Comparison of ENCODE assay signal across 16 cellular contexts in genomic region chr14:55066223-55066622, GRCh38.
"Had no signal": no experiment of that assay in that cellular context is flagged by ENCODE, and none has a peak within 500 bp of the region (broad histone marks: within the 10 kb centered on the region; RNA-seq: fewer than 3 reads in every experiment).

No MANE protein-coding gene starts in this region.

- H3K27ac Mint-ChIP-seq: activated CD8-positive, alpha-beta memory T cell treated with anti-CD3 and anti-CD28 coated beads, Interleukin-2, amount 10 ng/mL, durations not matched to agents 7 days and 5 days; nephron had no signal

- H3K27me3 Mint-ChIP-seq: activated CD8-positive, alpha-beta memory T cell treated with anti-CD3 and anti-CD28 coated beads, Interleukin-2, amount 10 ng/mL, durations not matched to agents 7 days and 5 days had no signal

- H3K9me3 ChIP-seq: body of pancreas, psoas muscle, suprapubic skin, upper lobe of right lung had no signal

- H3K4me3 Mint-ChIP-seq: activated CD8-positive, alpha-beta memory T cell treated with anti-CD3 and anti-CD28 coated beads, Interleukin-2, amount 10 ng/mL, durations not matched to agents 7 days and 5 days; nephron had no signal

- H3K9me3 Mint-ChIP-seq: nephron had no signal

- ATAC-seq: activated CD8-positive, alpha-beta memory T cell treated with anti-CD3 and anti-CD28 coated beads, Interleukin-2, amount 10 ng/mL, durations not matched to agents 7 days and 5 days; body of pancreas; esophagus mucosa; left cardiac atrium; psoas muscle; sciatic nerve; upper lobe of right lung had no signal

- H3K27ac ChIP-seq: body of pancreas, psoas muscle, suprapubic skin, upper lobe of right lung had no signal

- H3K27me3 ChIP-seq: body of pancreas, suprapubic skin, upper lobe of right lung had no signal

- H3K4me3 ChIP-seq: body of pancreas, lung, psoas muscle, suprapubic skin, upper lobe of right lung had no signal

- H3K4me1 ChIP-seq: body of pancreas had no signal

- DNase-seq: activated CD4-positive, alpha-beta T cell treated with anti-CD3 and anti-CD28 coated beads, Interleukin-2, amount 50 U/mL, for 4 hours; activated CD4-positive, CD25-positive, alpha-beta regulatory T cell; activated CD8-positive, alpha-beta memory T cell treated with anti-CD3 and anti-CD28 coated beads, Interleukin-2, amount 10 ng/mL, durations not matched to agents 7 days and 5 days; body of pancreas; foreskin fibroblast; left cardiac atrium; psoas muscle; stimulated activated CD4-positive, alpha-beta T cell treated with anti-CD3 and anti-CD28 coated beads, Interleukin-2, amount 100 ng/mL, for 24 hours; stimulated activated naive CD4-positive, alpha-beta T cell; T-helper 2 cell; upper lobe of right lung had no signal
